Comparison of ENCODE assay signal across 28 cellular contexts in genomic region chrX:108198420-108198819, GRCh38.
DNase-seq lines count a peak whose midpoint lies in the region; ATAC-seq and TF ChIP-seq lines count a peak whose summit lies in the region.
"Had no signal": no experiment of that assay in that cellular context is flagged by ENCODE, and none has a peak within 500 bp of the region (broad histone marks: within the 10 kb centered on the region; RNA-seq: fewer than 3 reads in every experiment).

No MANE protein-coding gene starts in this region.

- no peak overlapping the region for H3K27ac ChIP-seq in brain microvascular endothelial cell
- H3K27ac ChIP-seq in uterus = peak overlapping the region; percentile 42 to 71
- H3K27ac ChIP-seq in SK-N-SH (ENCODE audit: low read depth in 2 of 2, low read length in 1 of 2) = no peak overlapping the region
- no peak overlapping the region for H3K27ac ChIP-seq in coronary artery
- H3K27ac ChIP-seq: adrenal gland, body of pancreas, foreskin keratinocyte, tibial artery had no signal

- H3K4me1 ChIP-seq in uterus = no peaks in the 10 kb centered on the region
- H3K4me1 ChIP-seq in SK-N-SH (ENCODE audit: control insufficient read depth in 1 of 2, insufficient read depth in 2 of 2, low read depth in 1 of 2, low read length in 1 of 2) = no peaks in the 10 kb centered on the region
- H3K4me1 ChIP-seq: adrenal gland, body of pancreas, foreskin keratinocyte, spleen, tibial artery had no signal

- H3K4me2 ChIP-seq in SK-N-SH = no peak overlapping the region

- TF ChIP-seq RAD21 in SK-N-SH (IDR thresholded peaks at IDR 0.05; ENCODE audit: low read length) = no peak

- H3K36me3 ChIP-seq in brain microvascular endothelial cell (replicated peaks) (no peaks in the 10 kb centered on the region), uterus (no peaks in the 10 kb centered on the region), SK-N-SH (replicated peaks in 1 of 2; ENCODE audit: control insufficient read depth in 1 of 2, insufficient read depth in 2 of 2, low read length in 1 of 2) (no peaks in the 10 kb centered on the region)
- H3K36me3 ChIP-seq: adrenal gland, spleen, tibial artery had no signal

- H3K9me3 ChIP-seq in uterus (no peaks in the 10 kb centered on the region), SK-N-SH (no peaks in the 10 kb centered on the region)
- H3K9me3 ChIP-seq: adrenal gland, body of pancreas, mucosa of descending colon, spleen, tibial artery had no signal

- H3K79me2 ChIP-seq in SK-N-SH (ENCODE audit: insufficient read depth) = no peaks in the 10 kb centered on the region

- TF ChIP-seq POLR2A in uterus (IDR thresholded peaks at IDR 0.05) = no peak

- no peaks in the 10 kb centered on the region for H4K20me1 ChIP-seq in SK-N-SH (ENCODE audit: insufficient read depth)

- WGBS in SK-N-SH (ENCODE audit: low lambda C conversion rate) = 0% methylated on average over 1 of the region's 1 CpG

- no peak overlapping the region for H3K9ac ChIP-seq in SK-N-SH

- POLR2A ChIA-PET in SK-N-SH (lab: Yijun Ruan, JAX) = no interaction called here

- no peak for TF ChIP-seq CTCF in brain microvascular endothelial cell (IDR thresholded peaks at IDR 0.05; ENCODE audit: low read depth, low read length, missing control alignments)
- TF ChIP-seq CTCF in omental fat pad (IDR thresholded peaks at IDR 0.05) = no peak
- no peak for TF ChIP-seq CTCF in uterus (IDR thresholded peaks at IDR 0.05)
- no peak for TF ChIP-seq CTCF in SK-N-SH (IDR thresholded peaks at IDR 0.05)
- TF ChIP-seq CTCF in coronary artery (IDR thresholded peaks at IDR 0.05) = no peak

- H3K27me3 ChIP-seq in brain microvascular endothelial cell (replicated peaks) (no peaks in the 10 kb centered on the region), uterus (no peaks in the 10 kb centered on the region), SK-N-SH (ENCODE audit: insufficient read depth) (peaks cover 20% of the 10 kb centered on the region)
- H3K27me3 ChIP-seq: body of pancreas, foreskin keratinocyte, tibial artery had no signal

- no peak overlapping the region for H2AFZ ChIP-seq in SK-N-SH (ENCODE audit: low read depth)

- H3K9me2 ChIP-seq in SK-N-SH = no peaks in the 10 kb centered on the region

- TF ChIP-seq EP300 in SK-N-SH (IDR thresholded peaks at IDR 0.05; ENCODE audit: borderline replicate concordance in 1 of 2, low read depth in 1 of 2, low read length in 1 of 2) = no peak

- ATAC-seq in omental fat pad (ENCODE audit: low FRiP score) = peak; percentile 49
- ATAC-seq: activated T-cell treated with anti-CD3 and anti-CD28 coated beads, Interleukin-2, amount 50 U/mL, for 4 hours; body of pancreas; foreskin keratinocyte; HCT116; mucosa of descending colon; natural killer cell; Right ventricle myocardium inferior; stimulated activated naive CD8-positive, alpha-beta T cell treated with anti-CD3 and anti-CD28 coated beads, Interleukin-15, amount 100 ng/mL, for 72 hours; T-helper 17 cell had no signal

- in situ Hi-C loops in brain microvascular endothelial cell (cut with HindIII; ENCODE audit: low pct_ligation_motif_present, low sequenced_read_pairs) = no loop called here

- CTCF ChIA-PET in SK-N-SH (lab: Yijun Ruan, JAX) = interaction anchor here (0.8 to 2.1 kb wide), 3 partner anchors 9 to 26 kb away, joined by 3 to 5 read pairs (median 3); no protein-coding TSS in a partner anchor

- no peak overlapping the region for H3K4me3 ChIP-seq in brain microvascular endothelial cell (ENCODE audit: low read depth, low read length)
- H3K4me3 ChIP-seq in uterus = no peak overlapping the region
- no peak overlapping the region for H3K4me3 ChIP-seq in SK-N-SH (ENCODE audit: low read depth in 2 of 2, low read length in 1 of 2)
- no peak overlapping the region for H3K4me3 ChIP-seq in coronary artery
- H3K4me3 ChIP-seq: adrenal gland, body of pancreas, mucosa of descending colon, spleen, tibial artery had no signal

- peak; percentile 29 for DNase-seq in brain microvascular endothelial cell
- DNase-seq in fibroblast of the conjunctiva (ENCODE audit: low read depth) = peak; percentile 57
- DNase-seq in omental fat pad (ENCODE audit: low spot score) = no peak
- DNase-seq in uterus = peak; percentile 49 to 69
- no peak for DNase-seq in stimulated activated CD4-positive, alpha-beta T cell treated with anti-CD3 and anti-CD28 coated beads, Interleukin-12 subunit alpha, Interleukin-12 subunit beta, amount 100 ng/mL, for 4 hours
- DNase-seq in NCI-H526 (lab: John Stamatoyannopoulos, UW) = no peak
- no peak for DNase-seq in SK-N-SH
- DNase-seq in coronary artery (ENCODE audit: low spot score) = no peak
- DNase-seq: activated naive CD4-positive, alpha-beta T cell; activated T-cell treated with anti-CD3 and anti-CD28 coated beads, Interleukin-2, amount 50 U/mL, for 4 hours; CD8-positive, alpha-beta memory T cell; cerebellar nuclear complex; foreskin keratinocyte; Kasumi-1; left cardiac atrium; mucosa of descending colon; natural killer cell; NCI-H1417 treated with DMSO at 0.1 percent for 48 hours; NCI-H2081; spleen; stimulated activated CD8-positive, alpha-beta memory T cell treated with anti-CD3 and anti-CD28 coated beads, Interleukin-4, amount 100 ng/mL, for 48 hours; stimulated activated naive CD8-positive, alpha-beta T cell treated with anti-CD3 and anti-CD28 coated beads, Interleukin-15, amount 100 ng/mL, for 72 hours; T-helper 17 cell; tibial artery had no signal

- intact Hi-C loops in uterus (cut with DNase I; ENCODE audit: low total_unique reads) = no loop called here

- no peaks in the 10 kb centered on the region for H3F3A ChIP-seq in SK-N-SH (replicated peaks; ENCODE audit: insufficient read depth)

TF ChIP-seq in SK-N-SH, 30 proteins besides CTCF, POLR2A, EP300 and RAD21 (continues in another document):
- TF ChIP-seq RXRA (IDR thresholded peaks at IDR 0.05; ENCODE audit: borderline replicate concordance, low read depth) = no peak
- TF ChIP-seq IRF3 (IDR thresholded peaks at IDR 0.05; ENCODE audit: low read depth, low read length) = no peak
- no peak for TF ChIP-seq NRF1 (IDR thresholded peaks at IDR 0.05; ENCODE audit: low read depth, low read length)
- TF ChIP-seq, protein P1, sequence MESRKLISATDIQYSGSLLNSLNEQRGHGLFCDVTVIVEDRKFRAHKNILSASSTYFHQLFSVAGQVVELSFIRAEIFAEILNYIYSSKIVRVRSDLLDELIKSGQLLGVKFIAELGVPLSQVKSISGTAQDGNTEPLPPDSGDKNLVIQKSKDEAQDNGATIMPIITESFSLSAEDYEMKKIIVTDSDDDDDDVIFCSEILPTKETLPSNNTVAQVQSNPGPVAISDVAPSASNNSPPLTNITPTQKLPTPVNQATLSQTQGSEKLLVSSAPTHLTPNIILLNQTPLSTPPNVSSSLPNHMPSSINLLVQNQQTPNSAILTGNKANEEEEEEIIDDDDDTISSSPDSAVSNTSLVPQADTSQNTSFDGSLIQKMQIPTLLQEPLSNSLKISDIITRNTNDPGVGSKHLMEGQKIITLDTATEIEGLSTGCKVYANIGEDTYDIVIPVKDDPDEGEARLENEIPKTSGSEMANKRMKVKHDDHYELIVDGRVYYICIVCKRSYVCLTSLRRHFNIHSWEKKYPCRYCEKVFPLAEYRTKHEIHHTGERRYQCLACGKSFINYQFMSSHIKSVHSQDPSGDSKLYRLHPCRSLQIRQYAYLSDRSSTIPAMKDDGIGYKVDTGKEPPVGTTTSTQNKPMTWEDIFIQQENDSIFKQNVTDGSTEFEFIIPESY (IDR thresholded peaks at IDR 0.05; ENCODE audit: borderline replicate concordance, low read depth) = no peak
- no peak for TF ChIP-seq ELF1 (IDR thresholded peaks at IDR 0.05)
- TF ChIP-seq SMC3 (IDR thresholded peaks at IDR 0.05; ENCODE audit: low read depth, low read length) = no peak
- TF ChIP-seq GATA2 (CRISPR knock-in tag; IDR thresholded peaks at IDR 0.05) = no peak
- no peak for TF ChIP-seq EZH2phosphoT487 (IDR thresholded peaks at IDR 0.05; ENCODE audit: borderline replicate concordance, low read depth)
- TF ChIP-seq, protein P2, sequence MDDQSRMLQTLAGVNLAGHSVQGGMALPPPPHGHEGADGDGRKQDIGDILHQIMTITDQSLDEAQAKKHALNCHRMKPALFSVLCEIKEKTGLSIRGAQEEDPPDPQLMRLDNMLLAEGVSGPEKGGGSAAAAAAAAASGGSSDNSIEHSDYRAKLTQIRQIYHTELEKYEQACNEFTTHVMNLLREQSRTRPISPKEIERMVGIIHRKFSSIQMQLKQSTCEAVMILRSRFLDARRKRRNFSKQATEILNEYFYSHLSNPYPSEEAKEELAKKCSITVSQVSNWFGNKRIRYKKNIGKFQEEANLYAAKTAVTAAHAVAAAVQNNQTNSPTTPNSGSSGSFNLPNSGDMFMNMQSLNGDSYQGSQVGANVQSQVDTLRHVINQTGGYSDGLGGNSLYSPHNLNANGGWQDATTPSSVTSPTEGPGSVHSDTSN (IDR thresholded peaks at IDR 0.05) = no peak
- TF ChIP-seq YY1 (IDR thresholded peaks at IDR 0.05; ENCODE audit: low read depth) = no peak
- TF ChIP-seq GABPA (IDR thresholded peaks at IDR 0.05; ENCODE audit: low read depth) = no peak
- no peak for TF ChIP-seq FOXJ3 (CRISPR knock-in tag; IDR thresholded peaks at IDR 0.05)
- TF ChIP-seq POLR2AphosphoS5 (IDR thresholded peaks at IDR 0.05; ENCODE audit: low read depth, low read length) = no peak
- TF ChIP-seq FOSL2 (IDR thresholded peaks at IDR 0.05; ENCODE audit: borderline replicate concordance, low read depth) = no peak

Comparison
In these comparisons a context has a peak if more than half of its experiments do, and no peak if none do; other contexts are left out.
1. DNase-seq: peak in brain microvascular endothelial cell (single experiment), fibroblast of the conjunctiva (single experiment) and uterus (2 of 2); none in omental fat pad (single experiment), stimulated activated CD4-positive, alpha-beta T cell treated with anti-CD3 and anti-CD28 coated beads, Interleukin-12 subunit alpha, Interleukin-12 subunit beta, amount 100 ng/mL, for 4 hours (single experiment), NCI-H526 (0 of 2), SK-N-SH (single experiment) and coronary artery (single experiment).
2. H3K27ac ChIP-seq: peak in uterus (2 of 2); none in brain microvascular endothelial cell (single experiment), SK-N-SH (0 of 2) and coronary artery (0 of 2).